ENCODE assay signal across 22 cellular contexts in genomic region chr3:142035308-142035922, GRCh38.
"Had no signal": no experiment of that assay in that cellular context is flagged by ENCODE, and none has a peak within 500 bp of the region (broad histone marks: within the 10 kb centered on the region; RNA-seq: fewer than 3 reads in every experiment).

No MANE protein-coding gene starts in this region.

- H3K36me3 ChIP-seq: gastrocnemius medialis, ovary, right lobe of liver, suprapubic skin, vagina had no signal

- H3K4me1 Mint-ChIP-seq: stimulated activated naive CD8-positive, alpha-beta T cell treated with anti-CD3 and anti-CD28 coated beads, Interleukin-15, amount 100 ng/mL, for 72 hours had no signal

- H3K27me3 ChIP-seq: dorsolateral prefrontal cortex, gastrocnemius medialis, ovary, right lobe of liver, suprapubic skin, vagina had no signal

- H3K27ac ChIP-seq: dorsolateral prefrontal cortex, gastrocnemius medialis, ovary, psoas muscle, right lobe of liver, suprapubic skin, vagina had no signal

- ATAC-seq: esophagus mucosa; gastrocnemius medialis; left lobe of liver; natural killer cell; psoas muscle; right lobe of liver; stimulated activated naive CD8-positive, alpha-beta T cell treated with anti-CD3 and anti-CD28 coated beads, Interleukin-15, amount 100 ng/mL, for 72 hours had no signal

- H3K4me1 ChIP-seq: psoas muscle, right lobe of liver, suprapubic skin, vagina had no signal

- H3K9me3 Mint-ChIP-seq: natural killer cell; stimulated activated naive CD8-positive, alpha-beta T cell treated with anti-CD3 and anti-CD28 coated beads, Interleukin-15, amount 100 ng/mL, for 72 hours had no signal

- H3K4me3 ChIP-seq: dorsolateral prefrontal cortex, gastrocnemius medialis, lung, ovary, psoas muscle, right lobe of liver, suprapubic skin, vagina had no signal

- H3K27ac Mint-ChIP-seq: memory B cell; stimulated activated naive CD8-positive, alpha-beta T cell treated with anti-CD3 and anti-CD28 coated beads, Interleukin-15, amount 100 ng/mL, for 72 hours had no signal

- H3K27me3 Mint-ChIP-seq: memory B cell; stimulated activated naive CD8-positive, alpha-beta T cell treated with anti-CD3 and anti-CD28 coated beads, Interleukin-15, amount 100 ng/mL, for 72 hours had no signal

- H3K36me3 Mint-ChIP-seq: natural killer cell had no signal

- DNase-seq: dorsolateral prefrontal cortex; effector CD4-positive, alpha-beta T cell; foreskin fibroblast; gastrocnemius medialis; head of caudate nucleus; natural killer cell; occipital lobe; ovary; posterior cingulate gyrus; psoas muscle; right lobe of liver; small intestine; stimulated activated CD4-positive, alpha-beta T cell treated with anti-CD3 and anti-CD28 coated beads, Interleukin-15, amount 100 ng/mL, for 24 hours; stimulated activated CD4-positive, alpha-beta T cell treated with anti-CD3 and anti-CD28 coated beads, Interleukin-2, amount 100 ng/mL, for 48 hours; stimulated activated naive CD4-positive, alpha-beta T cell; stimulated activated naive CD8-positive, alpha-beta T cell treated with anti-CD3 and anti-CD28 coated beads, Interleukin-15, amount 100 ng/mL, for 72 hours had no signal

- H3K4me3 Mint-ChIP-seq: memory B cell; natural killer cell; stimulated activated naive CD8-positive, alpha-beta T cell treated with anti-CD3 and anti-CD28 coated beads, Interleukin-15, amount 100 ng/mL, for 72 hours had no signal
